Comparison of ENCODE assay signal across 20 cellular contexts in genomic region chr2:17303496-17303895, GRCh38.
DNase-seq lines count a peak whose midpoint lies in the region; ATAC-seq and TF ChIP-seq lines count a peak whose summit lies in the region.
"Had no signal": no experiment of that assay in that cellular context is flagged by ENCODE, and none has a peak within 500 bp of the region (broad histone marks: within the 10 kb centered on the region; RNA-seq: fewer than 3 reads in every experiment).

No MANE protein-coding gene starts in this region.

- H3K4me2 ChIP-seq in skeletal muscle satellite cell (ENCODE audit: low read length) = peak overlapping the region; percentile 66

- H3K27ac ChIP-seq in RWPE2 (ENCODE audit: poor library complexity, severe bottlenecking) (peak overlapping the region; percentile 52), esophagus muscularis mucosa (replicated peaks in 1 of 4) (no peak overlapping the region)
- H3K27ac ChIP-seq: vagina had no signal

- intact Hi-C loops in esophagus muscularis mucosa (cut with DNase I) = no loop called here

- no peaks in the 10 kb centered on the region for H3K27me3 ChIP-seq in RWPE2 (ENCODE audit: insufficient read depth, poor library complexity, severe bottlenecking)
- no peaks in the 10 kb centered on the region for H3K27me3 ChIP-seq in esophagus muscularis mucosa
- H3K27me3 ChIP-seq in skeletal muscle satellite cell (ENCODE audit: control insufficient read depth, insufficient read depth, low read length) = no peaks in the 10 kb centered on the region
- H3K27me3 ChIP-seq: vagina had no signal

- H3K4me3 ChIP-seq in RWPE2 (ENCODE audit: severe bottlenecking) (no peak overlapping the region), esophagus muscularis mucosa (no peak overlapping the region), skeletal muscle satellite cell (ENCODE audit: low read length) (peak overlapping the region; percentile 1)
- H3K4me3 ChIP-seq: vagina had no signal

- H3K9me3 ChIP-seq in RWPE2 (ENCODE audit: severe bottlenecking) = no peaks in the 10 kb centered on the region
- no peaks in the 10 kb centered on the region for H3K9me3 ChIP-seq in esophagus muscularis mucosa
- no peaks in the 10 kb centered on the region for H3K9me3 ChIP-seq in skeletal muscle satellite cell (replicated peaks; ENCODE audit: low read length)
- H3K9me3 ChIP-seq: vagina had no signal

- H3K9ac ChIP-seq in skeletal muscle satellite cell (ENCODE audit: low read depth, low read length) = peak overlapping the region; percentile 40

- TF ChIP-seq EP300 in esophagus muscularis mucosa (IDR thresholded peaks at IDR 0.05) = no peak

- TF ChIP-seq CTCF in RWPE2 (IDR thresholded peaks at IDR 0.05; ENCODE audit: poor library complexity, severe bottlenecking) (no peak), esophagus muscularis mucosa (IDR thresholded peaks at IDR 0.05) (no peak)

- H3K4me1 ChIP-seq in RWPE2 (ENCODE audit: insufficient read depth, poor library complexity, severe bottlenecking) (peaks cover 25% of the 10 kb centered on the region), esophagus muscularis mucosa (no peaks in the 10 kb centered on the region), skeletal muscle satellite cell (ENCODE audit: control insufficient read depth, insufficient read depth, low read length) (peaks cover 48% of the 10 kb centered on the region)
- H3K4me1 ChIP-seq: vagina had no signal

- H3K36me3 ChIP-seq in RWPE2 (ENCODE audit: low read depth) = no peaks in the 10 kb centered on the region
- no peaks in the 10 kb centered on the region for H3K36me3 ChIP-seq in esophagus muscularis mucosa
- H3K36me3 ChIP-seq in skeletal muscle satellite cell (ENCODE audit: insufficient read depth, low read length) = no peaks in the 10 kb centered on the region
- H3K36me3 ChIP-seq: vagina had no signal

- TF ChIP-seq POLR2A in esophagus muscularis mucosa (IDR thresholded peaks at IDR 0.05; ENCODE audit: low read depth) = no peak

- DNase-seq in HPDE6-E6E7 (ENCODE audit: extremely low spot score) (peak; percentile 15), RWPE2 (ENCODE audit: low spot score) (no peak), esophagus muscularis mucosa (ENCODE audit: extremely low spot score) (peak; percentile 42), COLO668 (lab: John Stamatoyannopoulos, UW; ENCODE audit: unreplicated experiment) (no peak), anterior cingulate cortex (lab: John Stamatoyannopoulos, UW) (no peak)
- DNase-seq: activated CD8-positive, alpha-beta T cell treated with anti-CD3 and anti-CD28 coated beads, Interleukin-2, amount 10 ng/mL, durations not matched to agents 7 days and 5 days; activated naive CD8-positive, alpha-beta T cell treated with anti-CD3 and anti-CD28 coated beads, Interleukin-2, amount 10 ng/mL, durations not matched to agents 7 days and 5 days; activated T-cell treated with anti-CD3 and anti-CD28 coated beads, Interleukin-2, amount 50 U/mL, for 72 hours; caudate nucleus; effector CD4-positive, alpha-beta T cell; head of caudate nucleus; HFFc6; islet precursor cell; NCI-H446 treated with DMSO at 0.1 percent for 48 hours; posterior cingulate gyrus; stimulated activated CD4-positive, alpha-beta T cell treated with anti-CD3 and anti-CD28 coated beads, Interleukin-4, amount 100 ng/mL, for 1 hour had no signal

- ATAC-seq in RWPE2 (ENCODE audit: low read depth) = peak; percentile 4; the same call in 1 of the 3 replicates
- no peak for ATAC-seq in HG02588 (IDR thresholded peaks at IDR 0.05; ENCODE audit: unreplicated experiment)
- ATAC-seq: activated CD8-positive, alpha-beta T cell treated with anti-CD3 and anti-CD28 coated beads, Interleukin-2, amount 10 ng/mL, durations not matched to agents 7 days and 5 days; activated T-cell treated with anti-CD3 and anti-CD28 coated beads, Interleukin-2, amount 50 U/mL, for 72 hours; natural killer cell treated with Interleukin-12 subunit alpha and Interleukin-12 subunit beta and Interleukin-15 and Interleukin-18, amount 100 ng/mL, for 72 hours had no signal

- 62% methylated on average over 2 of the region's 2 CpGs for WGBS in esophagus muscularis mucosa

Comparison
In these comparisons a context has a peak if more than half of its experiments do, and no peak if none do; other contexts are left out.
1. DNase-seq: peak in HPDE6-E6E7 (single experiment) and esophagus muscularis mucosa (single experiment); none in RWPE2 (single experiment), COLO668 (single experiment) and anterior cingulate cortex (0 of 58).